ENCODE assay signal across 16 cellular contexts in genomic region chr12:132156145-132156709, GRCh38. TPM values are rescaled to one million over a fixed set of nuclear protein-coding genes. Genes with fewer than 3 reads are reported as not detected.
A peak's percentile ranks its signal among the peaks of the same experiment; 100 is the strongest.
DNase-seq lines count a peak whose midpoint lies in the region; ATAC-seq, FAIRE-seq and TF ChIP-seq lines count a peak whose summit lies in the region.
"Had no signal": no experiment of that assay in that cellular context is flagged by ENCODE, and none has a peak within 500 bp of the region (broad histone marks: within the 10 kb centered on the region; RNA-seq: fewer than 3 reads in every experiment).

No MANE protein-coding gene starts in this region.

- H2BK20ac ChIP-seq in H9 (ENCODE audit: low read depth, low read length, poor library complexity, severe bottlenecking), result no peak overlapping the region
- H2BK20ac ChIP-seq in IMR-90 (ENCODE audit: low read depth, low read length), result no peak overlapping the region
- no peak overlapping the region; the same call in 1 of the 2 replicates for H2BK20ac ChIP-seq in H1 (ENCODE audit: low read length)

- H2BK12ac ChIP-seq in H9 (ENCODE audit: insufficient read length, low read depth, low read length) (no peak overlapping the region), H1 (ENCODE audit: low read depth, low read length) (peak overlapping the region; percentile 65; the same call in 1 of the 2 replicates), trophoblast cell (ENCODE audit: low read length) (no peak overlapping the region)

- dilution Hi-C loops in IMR-90 (cut with HindIII; ENCODE audit: low sequenced_read_pairs, unreplicated experiment), result no loop called here

- H3K23me2 ChIP-seq in H9 (ENCODE audit: insufficient read length, low read depth, low read length, poor library complexity, severe bottlenecking) (no peaks in the 10 kb centered on the region), H1 (ENCODE audit: low read depth, low read length) (peaks cover 31% of the 10 kb centered on the region)

- peak overlapping the region; percentile 5 for H3K56ac ChIP-seq in H9 (ENCODE audit: insufficient read length, low read depth, low read length)
- H3K56ac ChIP-seq in IMR-90 (ENCODE audit: extremely low read depth, insufficient read depth, low read length), result no peak overlapping the region
- peak overlapping the region; percentile 100 for H3K56ac ChIP-seq in H1 (replicated peaks; ENCODE audit: insufficient read length, low read depth, low read length)

- peaks cover 0 to 2% (median 0%) of the 10 kb centered on the region in 3 experiments; a peak in 1 of 7 replicates for H3K36me3 Mint-ChIP-seq in H9 (ENCODE audit: insufficient read depth in 1 of 3, low read depth in 3 of 3)
- H3K36me3 Mint-ChIP-seq: IgD-negative memory B cell had no signal

- CTCF ChIA-PET in IMR-90 (lab: Yijun Ruan, JAX) (no interaction called here), H1 (lab: Charles Lee; ENCODE audit: partially characterized antibody) (no interaction called here), RWPE1 (lab: Yijun Ruan, JAX) (no interaction called here), PC-3 (lab: Charles Lee) (no interaction called here)

- H3K79me2 ChIP-seq in H9 (ENCODE audit: insufficient read depth, low read length) (no peaks in the 10 kb centered on the region), H1 (ENCODE audit: control insufficient read depth in 1 of 2, insufficient read depth in 2 of 2, low read length in 2 of 2) (peaks cover 0 to 3% of the 10 kb centered on the region in 2 experiments; a peak in 1 of 4 replicates), trophoblast cell (ENCODE audit: control insufficient read depth, insufficient read depth, low read length, poor library complexity) (no peaks in the 10 kb centered on the region), PC-3 (ENCODE audit: low read length) (no peaks in the 10 kb centered on the region)

- H3K4me1 ChIP-seq in H9 (ENCODE audit: insufficient read depth, low read length), result no peaks in the 10 kb centered on the region
- H3K4me1 ChIP-seq in IMR-90 (ENCODE audit: control insufficient read depth, insufficient read depth, low read length), result no peaks in the 10 kb centered on the region
- H3K4me1 ChIP-seq in H1 (replicated peaks in 1 of 4; ENCODE audit: control insufficient read depth in 3 of 4, insufficient read depth in 4 of 4, low read length in 3 of 4), result peaks cover 0 to 3% (median 1%) of the 10 kb centered on the region in 4 experiments; a peak in 4 of 7 replicates
- H3K4me1 ChIP-seq in trophoblast cell (ENCODE audit: control insufficient read depth in 1 of 2, insufficient read depth in 2 of 2, low read length in 2 of 2), result no peaks in the 10 kb centered on the region
- peaks cover 4% of the 10 kb centered on the region; the same call in 1 of the 2 replicates for H3K4me1 ChIP-seq in PC-3 (ENCODE audit: insufficient read depth, low read length)
- H3K4me1 ChIP-seq: A549, BE2C had no signal

- BruUV-seq in IMR-90 (replicated peaks; lab: Mats Ljungman, UMichigan) (no TSS peak), PC-3 (replicated peaks; lab: Mats Ljungman, UMichigan) (no TSS peak)

- no peaks in the 10 kb centered on the region for H3K79me1 ChIP-seq in H9 (ENCODE audit: insufficient read depth, low read depth, low read length, poor library complexity, severe bottlenecking)
- no peaks in the 10 kb centered on the region for H3K79me1 ChIP-seq in IMR-90 (ENCODE audit: low read depth in 1 of 2, low read length in 2 of 2)
- peaks cover 10% of the 10 kb centered on the region; the same call in 1 of the 2 replicates for H3K79me1 ChIP-seq in H1 (ENCODE audit: low read depth, low read length)
- no peaks in the 10 kb centered on the region for H3K79me1 ChIP-seq in trophoblast cell (ENCODE audit: low read length)

- no peak overlapping the region for H3K4ac ChIP-seq in H9 (ENCODE audit: low read depth, low read length)
- H3K4ac ChIP-seq in IMR-90 (ENCODE audit: low read depth, low read length), result no peak overlapping the region
- H3K4ac ChIP-seq in H1 (replicated peaks; ENCODE audit: insufficient read length, low read depth, low read length), result peak overlapping the region; percentile 78
- H3K4ac ChIP-seq in trophoblast cell (ENCODE audit: low read depth, low read length), result no peak overlapping the region

- no peak overlapping the region for H2AK9ac ChIP-seq in IMR-90 (replicated peaks; ENCODE audit: low read depth, low read length, poor library complexity)

- H4K91ac ChIP-seq in H9 (ENCODE audit: insufficient read length, low read depth, low read length), result no peak overlapping the region
- H4K91ac ChIP-seq in IMR-90 (ENCODE audit: insufficient read depth, low read depth, low read length), result no peak overlapping the region
- H4K91ac ChIP-seq in H1 (replicated peaks; ENCODE audit: insufficient read length, low read length), result peak overlapping the region; percentile 74
- no peak overlapping the region for H4K91ac ChIP-seq in trophoblast cell (ENCODE audit: low read depth, low read length)

- H4K12ac ChIP-seq in trophoblast cell (ENCODE audit: low read depth, low read length), result no peak overlapping the region

- TF ChIP-seq CTCF in H9 (conservative IDR thresholded peaks at IDR 0.05), result no peak
- TF ChIP-seq CTCF in IMR-90 (conservative IDR thresholded peaks at IDR 0.05; ENCODE audit: low read depth, low read length), result no peak
- no peak for TF ChIP-seq CTCF in H1 (IDR thresholded peaks at IDR 0.05; ENCODE audit: control extremely low read depth in 1 of 3, insufficient read depth in 1 of 3, low read depth in 1 of 3, low read length in 3 of 3)
- no peak for TF ChIP-seq CTCF in RWPE1 (conservative IDR thresholded peaks at IDR 0.05; ENCODE audit: low read depth)
- TF ChIP-seq CTCF in PC-3 (conservative IDR thresholded peaks at IDR 0.05; ENCODE audit: low read depth, low read length), result no peak

- no peak overlapping the region for H2BK5ac ChIP-seq in H9 (ENCODE audit: insufficient read length, low read length)
- H2BK5ac ChIP-seq in IMR-90 (ENCODE audit: low read depth, low read length, poor library complexity, severe bottlenecking), result peak overlapping the region; percentile 95
- H2BK5ac ChIP-seq in H1 (ENCODE audit: low read depth, low read length), result no peak overlapping the region
- H2BK5ac ChIP-seq in trophoblast cell (ENCODE audit: low read depth, low read length, poor library complexity), result no peak overlapping the region

- no peak for ATAC-seq in IMR-90 (ENCODE audit: low read depth)
- ATAC-seq in PC-3, result no peak
- ATAC-seq: A549 had no signal

- no peak for TF ChIP-seq EP300 in H1 (IDR thresholded peaks at IDR 0.05; ENCODE audit: borderline replicate concordance in 1 of 2, low read depth in 2 of 2, low read length in 2 of 2)

- H3K27me3 Mint-ChIP-seq in H9 (ENCODE audit: low read depth), result peaks cover 13% of the 10 kb centered on the region
- H3K27me3 Mint-ChIP-seq: CD4-positive, alpha-beta memory T cell; IgD-negative memory B cell had no signal

- H3T11ph ChIP-seq in H9 (ENCODE audit: low read length), result no peak overlapping the region

- peak overlapping the region; percentile 14 for H3K18ac ChIP-seq in H9 (ENCODE audit: insufficient read length, low read depth, low read length)
- no peak overlapping the region for H3K18ac ChIP-seq in IMR-90 (ENCODE audit: low read depth, low read length)
- H3K18ac ChIP-seq in H1 (ENCODE audit: extremely low read depth, low read length), result no peak overlapping the region
- no peak overlapping the region for H3K18ac ChIP-seq in trophoblast cell (ENCODE audit: low read length)

- TF ChIP-seq POLR2A in IMR-90 (IDR thresholded peaks at IDR 0.05; ENCODE audit: low read depth, low read length), result no peak
- no peak for TF ChIP-seq POLR2A in H1 (IDR thresholded peaks at IDR 0.05; ENCODE audit: control extremely low read depth in 1 of 2, low read depth in 2 of 2, low read length in 2 of 2)

- H2AFZ ChIP-seq in H9 (ENCODE audit: low read length) (no peak overlapping the region), IMR-90 (replicated peaks; ENCODE audit: low read length, poor library complexity) (no peak overlapping the region), H1 (ENCODE audit: low read length) (no peak overlapping the region), trophoblast cell (ENCODE audit: insufficient read depth, low read length, poor library complexity) (no peak overlapping the region), PC-3 (ENCODE audit: low read length) (no peak overlapping the region)

- no peak for DNase-seq in H9
- no peak for DNase-seq in IMR-90
- DNase-seq in H1 (ENCODE audit: low read depth in 1 of 2, low spot score in 2 of 2), result no peak
- DNase-seq in trophoblast cell, result no peak
- no peak for DNase-seq in RWPE1 (ENCODE audit: low spot score)
- no peak for DNase-seq in SIG-M5 (lab: John Stamatoyannopoulos, UW)
- DNase-seq in PC-3, result no peak
- DNase-seq: BE2C, DMS79, GOT3, HCEC 1CT had no signal

- WGBS in H9 (ENCODE audit: extremely low coverage, insufficient read length, low lambda C conversion rate), result 100% methylated on average over 7 of the region's 7 CpGs
- 95% methylated on average over 4 of the region's 7 CpGs; no CpG with 5 or more reads in 1 of the 2 experiments for WGBS in IMR-90 (ENCODE audit: extremely low coverage in 2 of 2, insufficient read length in 1 of 2), 2 experiments
- 91 to 100% methylated on average over 2 to 7 of the region's 7 CpGs for WGBS in H1 (ENCODE audit: extremely low coverage in 1 of 2, insufficient coverage in 1 of 2, insufficient read length in 1 of 2, insufficient replicate concordance in 2 of 2, low coverage in 1 of 2, low lambda C conversion rate in 2 of 2, missing lambda C conversion rate in 1 of 2), 2 experiments
- WGBS in trophoblast cell (ENCODE audit: extremely low coverage, insufficient coverage, insufficient read length), result 100% methylated on average over 5 of the region's 7 CpGs

- no peak for FAIRE-seq in H1 (lab: Jason Lieb, UNC)
- FAIRE-seq: A549, GM19239 had no signal

- H3K9ac ChIP-seq in H9 (ENCODE audit: extremely low read depth, insufficient read length, low read length) (no peak overlapping the region), IMR-90 (ENCODE audit: low read depth, low read length) (no peak overlapping the region), H1 (replicated peaks in 1 of 4; ENCODE audit: extremely low read depth in 1 of 4, low read depth in 3 of 4, low read length in 3 of 4) (no peak overlapping the region; a peak in 2 of 7 replicates), trophoblast cell (ENCODE audit: low read length) (no peak overlapping the region), PC-3 (ENCODE audit: low read length) (no peak overlapping the region)

- no peak overlapping the region for H2BK15ac ChIP-seq in H9 (ENCODE audit: low read depth, low read length)
- no peak overlapping the region for H2BK15ac ChIP-seq in IMR-90 (ENCODE audit: low read depth, low read length)
- H2BK15ac ChIP-seq in H1 (ENCODE audit: low read length), result no peak overlapping the region

- H3K9me3 ChIP-seq in H9 (ENCODE audit: control insufficient read depth, low read depth, low read length) (peaks cover 18% of the 10 kb centered on the region), IMR-90 (ENCODE audit: control insufficient read depth, insufficient read depth, low read length) (no peaks in the 10 kb centered on the region), H1 (ENCODE audit: insufficient read depth in 2 of 2, low read depth in 1 of 2, low read length in 1 of 2) (peaks cover 0 to 20% of the 10 kb centered on the region in 2 experiments; a peak in 3 of 4 replicates), trophoblast cell (ENCODE audit: insufficient read depth, low read depth, low read length) (peaks cover 28% of the 10 kb centered on the region), PC-3 (ENCODE audit: low read length) (0 out of 2 replicates have a peak, but pooled peaks cover 7% of the 10 kb centered on the region)
- H3K9me3 ChIP-seq: A549, BE2C had no signal

- H3K4me2 ChIP-seq in H9 (ENCODE audit: insufficient read depth, insufficient read length, low read length) (no peak overlapping the region), IMR-90 (ENCODE audit: low read depth, low read length) (no peak overlapping the region), H1 (ENCODE audit: insufficient read depth in 1 of 2, low read depth in 2 of 2, low read length in 2 of 2) (no peak overlapping the region; a peak in 1 of 4 replicates), trophoblast cell (ENCODE audit: low read length) (no peak overlapping the region), PC-3 (ENCODE audit: low read length) (no peak overlapping the region)
- H3K4me2 ChIP-seq: A549 had no signal

- H4K5ac ChIP-seq in H9 (ENCODE audit: insufficient read length, low read depth, low read length), result peak overlapping the region; percentile 1
- H4K5ac ChIP-seq in IMR-90 (ENCODE audit: low read depth, low read length), result no peak overlapping the region
- H4K5ac ChIP-seq in H1 (ENCODE audit: insufficient read length, low read depth, low read length), result no peak overlapping the region

- H3K27me3 ChIP-seq in H9 (ENCODE audit: insufficient read depth, low read length), result no peaks in the 10 kb centered on the region
- H3K27me3 ChIP-seq in IMR-90 (ENCODE audit: control insufficient read depth, insufficient read depth, low read length), result no peaks in the 10 kb centered on the region; the same call in 1 of the 2 replicates
- no peaks in the 10 kb centered on the region; a peak in 2 of 7 replicates for H3K27me3 ChIP-seq in H1 (replicated peaks in 1 of 4; ENCODE audit: control insufficient read depth in 3 of 4, extremely low read depth in 1 of 4, insufficient read depth in 3 of 4, low read length in 3 of 4)
- no peaks in the 10 kb centered on the region for H3K27me3 ChIP-seq in trophoblast cell (ENCODE audit: insufficient read depth, low read length)
- H3K27me3 ChIP-seq in PC-3 (ENCODE audit: low read length), result no peaks in the 10 kb centered on the region

- H3K27ac Mint-ChIP-seq in H9, result no peak overlapping the region
- H3K27ac Mint-ChIP-seq: CD4-positive, alpha-beta memory T cell; IgD-negative memory B cell had no signal

- H3K4me3 ChIP-seq in IMR-90 (ENCODE audit: insufficient read depth, low read depth, low read length) (no peak overlapping the region), H1 (ENCODE audit: extremely low read depth in 1 of 4, insufficient read depth in 2 of 4, low read depth in 3 of 4, low read length in 4 of 4) (no peak overlapping the region), trophoblast cell (ENCODE audit: low read depth, low read length) (peak overlapping the region; percentile 42), PC-3 (ENCODE audit: low read length) (no peak overlapping the region)
- H3K4me3 ChIP-seq: A549 had no signal

- H3F3A ChIP-seq in PC-3 (ENCODE audit: low read length, unreplicated experiment), result peaks cover 13% of the 10 kb centered on the region

- POLR2A ChIA-PET in IMR-90 (lab: Charles Lee; ENCODE audit: unreplicated experiment), result no interaction called here
- POLR2A ChIA-PET in H1 (lab: Charles Lee; ENCODE audit: partially characterized antibody), result no interaction called here
- POLR2A ChIA-PET in RWPE1 (lab: Yijun Ruan, JAX; ENCODE audit: low non-redundant PET), result no interaction called here
- POLR2A ChIA-PET in PC-3 (lab: Charles Lee; ENCODE audit: unreplicated experiment), result no interaction called here

- H3K23ac ChIP-seq in H9 (ENCODE audit: insufficient read length, low read depth, low read length) (no peak overlapping the region), IMR-90 (ENCODE audit: low read depth, low read length) (no peak overlapping the region), H1 (ENCODE audit: insufficient read length) (no peak overlapping the region), trophoblast cell (ENCODE audit: low read length) (peak overlapping the region; percentile 29)

- no peak overlapping the region for H3K4me3 Mint-ChIP-seq in H9
- H3K4me3 Mint-ChIP-seq: CD4-positive, alpha-beta memory T cell; IgD-negative memory B cell had no signal

- TF ChIP-seq RAD21 in IMR-90 (IDR thresholded peaks at IDR 0.05; ENCODE audit: low read length) (no peak), H1 (IDR thresholded peaks at IDR 0.05 in 1 of 2, conservative IDR thresholded peaks at IDR 0.05 in 1 of 2; ENCODE audit: low read depth in 2 of 2, low read length in 2 of 2) (no peak)

- H2BK120ac ChIP-seq in H9 (ENCODE audit: low read depth, low read length, poor library complexity, severe bottlenecking) (no peak overlapping the region), IMR-90 (ENCODE audit: low read depth, low read length) (no peak overlapping the region), H1 (replicated peaks; ENCODE audit: low read depth, low read length) (no peak overlapping the region), trophoblast cell (ENCODE audit: insufficient read depth, low read length, poor library complexity) (no peak overlapping the region)

- H4K8ac ChIP-seq in H9 (replicated peaks; ENCODE audit: insufficient read length, low read depth, low read length) (peak overlapping the region; percentile 53), IMR-90 (ENCODE audit: low read depth in 2 of 2, low read length in 2 of 2) (no peak overlapping the region), H1 (ENCODE audit: extremely low read depth, insufficient read depth, low read length) (no peak overlapping the region; the same call in 1 of the 2 replicates), trophoblast cell (ENCODE audit: low read depth, low read length) (no peak overlapping the region)

- H2AK5ac ChIP-seq in H9 (ENCODE audit: insufficient read length, low read length) (no peak overlapping the region), IMR-90 (ENCODE audit: low read depth, low read length) (peak overlapping the region; percentile 16; the same call in 1 of the 2 replicates), H1 (ENCODE audit: low read depth, low read length) (peak overlapping the region; percentile 96), trophoblast cell (ENCODE audit: low read length) (no peak overlapping the region)

- H3K36me3 ChIP-seq in IMR-90 (ENCODE audit: control insufficient read depth, insufficient read depth, low read length) (peaks cover 18% of the 10 kb centered on the region), H1 (ENCODE audit: control insufficient read depth in 2 of 4, insufficient read depth in 4 of 4, low read length in 3 of 4) (peaks cover 8 to 30% (median 23%) of the 10 kb centered on the region in 4 experiments; a peak in 5 of 8 replicates), trophoblast cell (ENCODE audit: control insufficient read depth in 1 of 2, insufficient read depth in 2 of 2, low read length in 2 of 2) (peaks cover 16 to 42% of the 10 kb centered on the region in 2 experiments), PC-3 (ENCODE audit: low read depth, low read length) (peaks cover 28% of the 10 kb centered on the region)

- H3K27ac ChIP-seq in H9 (ENCODE audit: insufficient read length, low read depth, low read length) (no peak overlapping the region), IMR-90 (ENCODE audit: insufficient read depth, low read length) (no peak overlapping the region), H1 (ENCODE audit: low read depth, low read length) (no peak overlapping the region), trophoblast cell (ENCODE audit: low read depth, low read length) (no peak overlapping the region), RWPE1 (no peak overlapping the region), PC-3 (ENCODE audit: low read length) (no peak overlapping the region)
- H3K27ac ChIP-seq: A549, C4-2B had no signal

- in situ Hi-C loops in IMR-90 (cut with MboI; ENCODE audit: low sequenced_read_pairs), result no loop called here

- peaks cover 16% of the 10 kb centered on the region; the same call in 1 of the 2 replicates for H3K9me1 ChIP-seq in IMR-90 (ENCODE audit: insufficient read depth, low read length)

- H3K9me2 ChIP-seq in PC-3 (replicated peaks; ENCODE audit: low read length), result no peaks in the 10 kb centered on the region

- H3K14ac ChIP-seq in H9 (ENCODE audit: insufficient read depth, low read length) (no peak overlapping the region), IMR-90 (replicated peaks; ENCODE audit: low read depth, low read length) (no peak overlapping the region), H1 (ENCODE audit: insufficient read length) (no peak overlapping the region), trophoblast cell (ENCODE audit: low read length) (no peak overlapping the region)

- H4K20me1 ChIP-seq in H9 (ENCODE audit: control insufficient read depth, insufficient read depth, insufficient read length) (no peaks in the 10 kb centered on the region), IMR-90 (ENCODE audit: insufficient read depth, low read length) (peaks cover 18% of the 10 kb centered on the region), H1 (replicated peaks in 1 of 2; ENCODE audit: control insufficient read depth in 1 of 2, insufficient read depth in 2 of 2, low read length in 2 of 2) (peaks cover 0 to 31% of the 10 kb centered on the region in 2 experiments), PC-3 (ENCODE audit: low read length) (no peaks in the 10 kb centered on the region)

- no peaks in the 10 kb centered on the region for H3K9me3 Mint-ChIP-seq in H9
- H3K9me3 Mint-ChIP-seq: CD4-positive, alpha-beta memory T cell; IgD-negative memory B cell had no signal

- H3K4me1 Mint-ChIP-seq in H9, result no peaks in the 10 kb centered on the region
- H3K4me1 Mint-ChIP-seq: IgD-negative memory B cell had no signal

- intact Hi-C loops in IMR-90 (cut with micrococcal nuclease) (no loop called here), PC-3 (cut with micrococcal nuclease) (no loop called here)

RNA-seq across cellular contexts. Expression of gene NOC4L, which starts 12.0 kb away (rescaled TPM):
- total RNA-seq in H9 (2021) (36.5 and 36.9 TPM in 2 replicates), IMR-90 (2012; rRNA removed) (5.2 and 6.1 TPM in 2 replicates), PC-3 (2014; rRNA removed) (44.4 and 48.3 TPM in 2 replicates)
- polyA plus RNA-seq in IMR-90 (2012; rRNA removed) (13.4 and 17.0 TPM in 2 replicates), H1 (2011; rRNA removed) (26.8 and 40.3 TPM in 2 replicates)
- polyA plus RNA-seq in IMR-90 (2012; cell fraction: cytosol; rRNA removed), result 12.0 and 16.4 TPM in 2 replicates
- 12.2 and 32.5 TPM in 2 replicates for polyA plus RNA-seq in IMR-90 (2012; cell fraction: nucleus; rRNA removed; ENCODE audit: low replicate concordance)
- total RNA-seq in H1 (2021; fragmentation: NEBNext Ultra II Directional; extraction: Animal tissue kit (Norgen Biotek cat#: 25700)), result 38.5 and 40.3 TPM in 2 replicates
- 15.4 TPM for polyA plus RNA-seq in H1 (2011; cell fraction: cytosol; rRNA removed)
- polyA plus RNA-seq in H1 (2011; cell fraction: nucleus; rRNA removed), result 33.2 TPM
- 20.7 to 40.0 TPM (median 39.8 TPM) in 4 replicates for polyA plus RNA-seq in H1 (2012, experiment 1 of 2)
- polyA plus RNA-seq in H1 (2012, experiment 2 of 2), result 47.9 TPM
- polyA plus RNA-seq in H1 (2013, experiment 1 of 2), result 41.4 TPM
- 37.7 TPM for polyA plus RNA-seq in H1 (2013, experiment 2 of 2)
- polyA minus RNA-seq in H1 (2011; rRNA and poly(A)+ RNA removed), result 6.1 and 7.4 TPM in 2 replicates
- 14.4 TPM for polyA minus RNA-seq in H1 (2011; cell fraction: cytosol; rRNA and poly(A)+ RNA removed)
- 11.9 TPM for polyA minus RNA-seq in H1 (2011; cell fraction: nucleus; rRNA and poly(A)+ RNA removed)
- 22.0 and 22.3 TPM in 2 replicates for polyA plus RNA-seq in trophoblast cell (2013)

RNA-seq across cellular contexts. Expression of gene DDX51, which starts 12.1 kb away (rescaled TPM):
- total RNA-seq in H9 (2021), result 37.9 and 38.0 TPM in 2 replicates
- 3.3 and 3.8 TPM in 2 replicates for total RNA-seq in IMR-90 (2012; rRNA removed)
- 14.5 and 17.2 TPM in 2 replicates for polyA plus RNA-seq in IMR-90 (2012; rRNA removed)
- polyA plus RNA-seq in IMR-90 (2012; cell fraction: cytosol; rRNA removed), result 10.6 and 16.7 TPM in 2 replicates
- 29.6 and 67.5 TPM in 2 replicates for polyA plus RNA-seq in IMR-90 (2012; cell fraction: nucleus; rRNA removed; ENCODE audit: low replicate concordance)
- 24.4 and 25.3 TPM in 2 replicates for total RNA-seq in H1 (2021; fragmentation: NEBNext Ultra II Directional; extraction: Animal tissue kit (Norgen Biotek cat#: 25700))
- 11.2 and 19.5 TPM in 2 replicates for polyA plus RNA-seq in H1 (2011; rRNA removed)
- polyA plus RNA-seq in H1 (2011; cell fraction: cytosol; rRNA removed), result 23.8 TPM
- 65.2 TPM for polyA plus RNA-seq in H1 (2011; cell fraction: nucleus; rRNA removed)
- polyA plus RNA-seq in H1 (2012, experiment 1 of 2), result 25.8 to 31.0 TPM (median 27.9 TPM) in 4 replicates
- 11.4 TPM for polyA plus RNA-seq in H1 (2012, experiment 2 of 2)
- polyA plus RNA-seq in H1 (2013, experiment 1 of 2), result 11.4 TPM
- polyA plus RNA-seq in H1 (2013, experiment 2 of 2), result 9.4 TPM
- 8.7 and 14.0 TPM in 2 replicates for polyA minus RNA-seq in H1 (2011; rRNA and poly(A)+ RNA removed)
- polyA minus RNA-seq in H1 (2011; cell fraction: cytosol; rRNA and poly(A)+ RNA removed), result 12.7 TPM
- polyA minus RNA-seq in H1 (2011; cell fraction: nucleus; rRNA and poly(A)+ RNA removed), result 28.4 TPM
- polyA plus RNA-seq in trophoblast cell (2013), result 6.5 and 6.9 TPM in 2 replicates
- 26.7 and 37.9 TPM in 2 replicates for total RNA-seq in PC-3 (2014; rRNA removed)

Comparison
In these comparisons a context has a peak if more than half of its experiments do, and no peak if none do; other contexts are left out.
1. H2AK5ac ChIP-seq: peak in IMR-90 (single experiment) and H1 (single experiment); none in H9 (single experiment) and trophoblast cell (single experiment).